ENCODE assay signal across 9 cellular contexts in genomic region chr1:153960206-153960605, GRCh38. TPM values are rescaled to one million over a fixed set of nuclear protein-coding genes. Genes with fewer than 3 reads are reported as not detected.
DNase-seq lines count a peak whose midpoint lies in the region; ATAC-seq, FAIRE-seq and TF ChIP-seq lines count a peak whose summit lies in the region.
"Had no signal": no experiment of that assay in that cellular context is flagged by ENCODE, and none has a peak within 500 bp of the region (broad histone marks: within the 10 kb centered on the region; RNA-seq: fewer than 3 reads in every experiment).

No MANE protein-coding gene starts in this region.

- H3K4me3 ChIP-seq in HepG2 (replicated peaks in 1 of 3; ENCODE audit: insufficient read depth in 1 of 3, low read depth in 2 of 3, low read length in 3 of 3), result no peak overlapping the region
- no peak overlapping the region for H3K4me3 ChIP-seq in right lobe of liver
- no peak overlapping the region for H3K4me3 ChIP-seq in naive thymus-derived CD4-positive, alpha-beta T cell (ENCODE audit: low read length)
- H3K4me3 ChIP-seq in vagina, result no peak overlapping the region
- H3K4me3 ChIP-seq in small intestine (ENCODE audit: low read depth in 1 of 2, low read length in 2 of 2), result no peak overlapping the region
- H3K4me3 ChIP-seq in HAP-1, result no peak overlapping the region

- no peak overlapping the region for H3K4me2 ChIP-seq in HepG2 (ENCODE audit: low read depth, low read length)

- no peak for TF ChIP-seq POLR2A in HepG2 (IDR thresholded peaks at IDR 0.05; ENCODE audit: insufficient read depth in 1 of 2, low read depth in 2 of 2, low read length in 2 of 2)
- TF ChIP-seq POLR2A in right lobe of liver (IDR thresholded peaks at IDR 0.05), result no peak
- TF ChIP-seq POLR2A in vagina (IDR thresholded peaks at IDR 0.05), result no peak

- TF ChIP-seq EP300 in HepG2 (IDR thresholded peaks at IDR 0.05; ENCODE audit: low read depth in 2 of 2, low read length in 2 of 2), result no peak
- no peak for TF ChIP-seq EP300 in HepG2 (CRISPR knock-in tag; IDR thresholded peaks at IDR 0.05; ENCODE audit: borderline replicate concordance)

- in situ Hi-C loops in HepG2 (cut with HindIII; ENCODE audit: extremely low pct_ligation_motif_present, low pct_unique_long_range_greater_than_20kb) (no loop called here), HAP-1 (cut with MboI; ENCODE audit: low sequenced_read_pairs) (no loop called here)

- peaks cover 0 to 13% (median 0%) of the 10 kb centered on the region in 5 donors for H3K36me3 Mint-ChIP-seq in naive thymus-derived CD4-positive, alpha-beta T cell

- H3K9me3 ChIP-seq in HepG2 (ENCODE audit: low read length) (no peaks in the 10 kb centered on the region), right lobe of liver (no peaks in the 10 kb centered on the region), vagina (no peaks in the 10 kb centered on the region), small intestine (ENCODE audit: control insufficient read depth, low read depth) (no peaks in the 10 kb centered on the region), HAP-1 (no peaks in the 10 kb centered on the region)
- no peaks in the 10 kb centered on the region for H3K9me3 ChIP-seq in naive thymus-derived CD4-positive, alpha-beta T cell (ENCODE audit: control insufficient read depth in 2 of 3, low read length in 3 of 3)

- CTCF ChIA-PET in HepG2 (lab: Yijun Ruan, JAX; ENCODE audit: low intra/inter-chr PET ratio, low total read pairs), result no interaction called here
- CTCF ChIA-PET in naive thymus-derived CD4-positive, alpha-beta T cell (lab: Charles Lee), result no interaction called here

- peak overlapping the region in 1 of 10 donors; percentile 41 for H3K4me3 Mint-ChIP-seq in naive thymus-derived CD4-positive, alpha-beta T cell

- ATAC-seq in HepG2 (no peak), right lobe of liver (no peak)
- no peak for ATAC-seq in naive thymus-derived CD4-positive, alpha-beta T cell
- ATAC-seq: activated CD4-positive, CD25-positive, alpha-beta regulatory T cell treated with anti-CD3 and anti-CD28 coated beads, Interleukin-2, amount 50 U/mL, for 24 hours had no signal

- 98% methylated on average over 8 of the region's 11 CpGs for WGBS in HepG2 (ENCODE audit: low lambda C conversion rate)
- 86% methylated on average over 2 of the region's 11 CpGs for WGBS in right lobe of liver (ENCODE audit: insufficient coverage, low coverage, low lambda C conversion rate, missing lambda C conversion rate)
- WGBS in small intestine, 3 donors, result 92 to 96% (median 95%) methylated on average over 11 of the region's 11 CpGs

- FAIRE-seq in HepG2 (lab: Jason Lieb, UNC) (no peak), small intestine (lab: Jason Lieb, UNC) (no peak)

- no peak for DNase-seq in HepG2 (ENCODE audit: low spot score)
- DNase-seq in right lobe of liver, result no peak
- no peak for DNase-seq in naive thymus-derived CD4-positive, alpha-beta T cell
- DNase-seq in vagina (ENCODE audit: extremely low spot score in 2 of 2), result no peak
- DNase-seq in small intestine, result no peak
- no peak for DNase-seq in HAP-1 (ENCODE audit: low spot score in 2 of 2)

- H2AFZ ChIP-seq in HepG2 (ENCODE audit: low read length), result no peak overlapping the region
- H2AFZ ChIP-seq: parathyroid adenoma had no signal

- peaks cover 54% of the 10 kb centered on the region for H3K4me1 ChIP-seq in HepG2 (ENCODE audit: insufficient read depth, low read length)
- peaks cover 0 to 48% (median 18%) of the 10 kb centered on the region in 4 donors for H3K4me1 ChIP-seq in right lobe of liver
- H3K4me1 ChIP-seq in naive thymus-derived CD4-positive, alpha-beta T cell (ENCODE audit: control insufficient read depth in 2 of 2, insufficient read depth in 2 of 2, low read length in 2 of 2), result peaks cover 31 to 39% of the 10 kb centered on the region in 2 donors
- H3K4me1 ChIP-seq in vagina, result peaks cover 67% of the 10 kb centered on the region
- peaks cover 2 to 19% of the 10 kb centered on the region in 2 donors for H3K4me1 ChIP-seq in small intestine (ENCODE audit: control insufficient read depth in 2 of 2, insufficient read depth in 1 of 2, low read depth in 1 of 2, low read length in 1 of 2)
- peaks cover 29% of the 10 kb centered on the region for H3K4me1 ChIP-seq in HAP-1

- peaks cover 0 to 7% of the 10 kb centered on the region in 2 experiments; a peak in 1 of 5 replicates for H3K27me3 ChIP-seq in HepG2 (ENCODE audit: control insufficient read depth in 1 of 2, insufficient read depth in 2 of 2, low read length in 2 of 2)
- no peaks in the 10 kb centered on the region for H3K27me3 ChIP-seq in right lobe of liver
- no peaks in the 10 kb centered on the region for H3K27me3 ChIP-seq in naive thymus-derived CD4-positive, alpha-beta T cell (ENCODE audit: control insufficient read depth in 2 of 2, insufficient read depth in 2 of 2, low read length in 2 of 2)
- H3K27me3 ChIP-seq in vagina, result no peaks in the 10 kb centered on the region
- no peaks in the 10 kb centered on the region for H3K27me3 ChIP-seq in small intestine (ENCODE audit: control insufficient read depth in 2 of 2, insufficient read depth in 2 of 2, low read length in 2 of 2)
- no peaks in the 10 kb centered on the region for H3K27me3 ChIP-seq in HAP-1 (ENCODE audit: low read depth)

- peaks cover 0 to 13% of the 10 kb centered on the region in 2 experiments; a peak in 1 of 5 replicates for H3K36me3 ChIP-seq in HepG2 (replicated peaks in 1 of 2; ENCODE audit: control insufficient read depth in 1 of 2, insufficient read depth in 2 of 2, low read length in 2 of 2)
- H3K36me3 ChIP-seq in right lobe of liver, result peaks cover 0 to 5% (median 1%) of the 10 kb centered on the region in 4 donors
- peaks cover 0 to 13% (median 0%) of the 10 kb centered on the region in 3 experiments for H3K36me3 ChIP-seq in naive thymus-derived CD4-positive, alpha-beta T cell (ENCODE audit: control insufficient read depth in 2 of 3, insufficient read depth in 3 of 3, low read length in 3 of 3)
- H3K36me3 ChIP-seq in vagina, result peaks cover 0 to 9% of the 10 kb centered on the region in 2 donors
- H3K36me3 ChIP-seq in small intestine (ENCODE audit: control insufficient read depth in 2 of 2, insufficient read depth in 2 of 2, low read length in 2 of 2), result no peaks in the 10 kb centered on the region
- H3K36me3 ChIP-seq in HAP-1 (replicated peaks), result peaks cover 30% of the 10 kb centered on the region

- H4K20me1 ChIP-seq in HepG2 (ENCODE audit: insufficient read depth, low read length), result peaks cover 7% of the 10 kb centered on the region; the same call in 1 of the 2 replicates

- no peaks in the 10 kb centered on the region for H3K9me3 Mint-ChIP-seq in naive thymus-derived CD4-positive, alpha-beta T cell

- H3K27ac Mint-ChIP-seq in naive thymus-derived CD4-positive, alpha-beta T cell, result peak overlapping the region in 7 of 9 donors; percentile 7 to 97 (median 90)

- H3K79me2 ChIP-seq in HepG2 (ENCODE audit: insufficient read depth, low read length), result peaks cover 53% of the 10 kb centered on the region

- no peaks in the 10 kb centered on the region for H3K27me3 Mint-ChIP-seq in naive thymus-derived CD4-positive, alpha-beta T cell

- TF ChIP-seq CTCF in HepG2 (CRISPR knock-in tag; IDR thresholded peaks at IDR 0.05) (no peak), right lobe of liver (IDR thresholded peaks at IDR 0.05) (no peak), vagina (IDR thresholded peaks at IDR 0.05) (no peak)

- no peak overlapping the region for H3K27ac ChIP-seq in HepG2 (ENCODE audit: extremely low read length, insufficient read depth, low read length)
- H3K27ac ChIP-seq in right lobe of liver, result no peak overlapping the region
- no peak overlapping the region for H3K27ac ChIP-seq in naive thymus-derived CD4-positive, alpha-beta T cell (ENCODE audit: low read depth, low read length)
- peak overlapping the region; percentile 90 for H3K27ac ChIP-seq in vagina
- no peak overlapping the region for H3K27ac ChIP-seq in small intestine (ENCODE audit: low read depth in 1 of 2, low read length in 1 of 2)
- H3K27ac ChIP-seq: HL-60, parathyroid adenoma had no signal

- POLR2A ChIA-PET in HepG2 (lab: Yijun Ruan, JAX), result interaction anchor here (1.1 to 10.0 kb wide), 3 partner anchors 17 to 30 kb away, joined by 3 to 209 read pairs (median 4); partner anchors contain the start of gene JTB
- POLR2A ChIA-PET in naive thymus-derived CD4-positive, alpha-beta T cell (lab: Charles Lee), result interaction anchor here (0.7 to 12.8 kb wide), 5 partner anchors 8 to 33 kb away, joined by 3 to 159 read pairs (median 30); partner anchors contain the start of genes CREB3L4, DENND4B and RPS27

- BruUV-seq in HepG2 (replicated peaks; lab: Mats Ljungman, UMichigan), result no TSS peak

- peaks cover 36 to 70% (median 62%) of the 10 kb centered on the region in 7 donors for H3K4me1 Mint-ChIP-seq in naive thymus-derived CD4-positive, alpha-beta T cell

- H3K9ac ChIP-seq in HepG2 (ENCODE audit: insufficient read depth, low read depth, low read length), result no peak overlapping the region
- H3K9ac ChIP-seq: parathyroid adenoma had no signal

- intact Hi-C loops in HepG2 (cut with micrococcal nuclease; ENCODE audit: unreplicated experiment) (no loop called here), right lobe of liver (cut with DNase I) (no loop called here), vagina (cut with DNase I) (no loop called here)
- intact Hi-C loops in naive thymus-derived CD4-positive, alpha-beta T cell (cut with micrococcal nuclease), result loop anchor here (10.0 kb wide), 2 partner anchors 425 to 995 kb away; partner anchors contain the start of genes PBXIP1 (in 1 of the 2) and S100A6 (in 1 of the 2)

- TF ChIP-seq RAD21 in HepG2 (CRISPR knock-in tag; IDR thresholded peaks at IDR 0.05), result no peak

RNA-seq across cellular contexts. Expression of gene CRTC2, which starts 1.8 kb away (rescaled TPM):
- total RNA-seq in HepG2 (2016; rRNA removed; fragmentation: Illumina TruSeq; extraction: Trizol) (4.0 and 6.1 TPM in 2 replicates), right lobe of liver (10 to 100 TPM in 4 of 6 experiments, 1 to 10 TPM in 2; 4.8 to 19.5 (median 18.3) TPM), vagina (19.2 TPM)
- 3.0 and 4.2 TPM in 2 replicates for total RNA-seq in HepG2 (2016; cell fraction: cytosol; rRNA removed; fragmentation: Illumina TruSeq; extraction: Trizol; ENCODE audit: low read depth)
- total RNA-seq in HepG2 (2016; cell fraction: insoluble cytoplasmic fraction; rRNA removed; fragmentation: Illumina TruSeq; extraction: Trizol), result 3.1 and 5.5 TPM in 2 replicates
- 5.2 and 6.7 TPM in 2 replicates for total RNA-seq in HepG2 (2016; cell fraction: membrane; rRNA removed; fragmentation: Illumina TruSeq; extraction: Trizol)
- total RNA-seq in HepG2 (2016; cell fraction: nucleus; rRNA removed; fragmentation: Illumina TruSeq; extraction: Trizol), result 7.2 and 9.2 TPM in 2 replicates
- polyA plus RNA-seq in HepG2 (2011; rRNA removed) (24.2 and 26.7 TPM in 2 replicates), small intestine (10 to 100 TPM; 21.7 to 49.4 (median 32.7) TPM)
- 10.1 and 12.6 TPM in 2 replicates for polyA plus RNA-seq in HepG2 (2011; cell fraction: cytosol; rRNA removed)
- 47.3 and 47.5 TPM in 2 replicates for polyA plus RNA-seq in HepG2 (2011; cell fraction: nucleus; rRNA removed)
- polyA plus RNA-seq in HepG2 (2012), result 14.5 and 18.4 TPM in 2 replicates
- polyA plus RNA-seq in HepG2 (2016; cell fraction: cytosol; fragmentation: Illumina TruSeq; extraction: Trizol; ENCODE audit: low read depth), result 4.5 and 4.8 TPM in 2 replicates
- polyA plus RNA-seq in HepG2 (2016; cell fraction: insoluble cytoplasmic fraction; fragmentation: Illumina TruSeq; extraction: Trizol; ENCODE audit: low read depth), result 9.2 and 10.0 TPM in 2 replicates
- 9.6 and 10.4 TPM in 2 replicates for polyA plus RNA-seq in HepG2 (2016; cell fraction: membrane; fragmentation: Illumina TruSeq; extraction: Trizol; ENCODE audit: low read depth)
- 37.9 and 40.4 TPM in 2 replicates for polyA plus RNA-seq in HepG2 (2016; cell fraction: nucleus; fragmentation: Illumina TruSeq; extraction: Trizol; ENCODE audit: insufficient read depth, low read depth)
- polyA minus RNA-seq in HepG2 (2011; rRNA and poly(A)+ RNA removed; ENCODE audit: low replicate concordance), result 40.4 and 54.2 TPM in 2 replicates
- 9.1 and 10.3 TPM in 2 replicates for polyA minus RNA-seq in HepG2 (2011; cell fraction: cytosol; rRNA and poly(A)+ RNA removed)
- 20.5 and 25.0 TPM in 2 replicates for polyA minus RNA-seq in HepG2 (2011; cell fraction: nucleus; rRNA and poly(A)+ RNA removed)
- 100 to 1,000 TPM in 4 of 5 experiments, 10 to 100 TPM in 1; 86.1 to 157 (median 119) TPM for total RNA-seq in naive thymus-derived CD4-positive, alpha-beta T cell
- 10 to 100 TPM; 25.2 to 44.8 TPM for polyA plus RNA-seq in naive thymus-derived CD4-positive, alpha-beta T cell

RNA-seq across cellular contexts. Expression of gene SLC39A1, which starts 3.1 kb away (rescaled TPM):
- total RNA-seq in HepG2 (2016; rRNA removed; fragmentation: Illumina TruSeq; extraction: Trizol), result 47.5 and 78.4 TPM in 2 replicates
- 18.4 and 21.0 TPM in 2 replicates for total RNA-seq in HepG2 (2016; cell fraction: cytosol; rRNA removed; fragmentation: Illumina TruSeq; extraction: Trizol; ENCODE audit: low read depth)
- total RNA-seq in HepG2 (2016; cell fraction: insoluble cytoplasmic fraction; rRNA removed; fragmentation: Illumina TruSeq; extraction: Trizol), result 44.8 and 83.0 TPM in 2 replicates
- total RNA-seq in HepG2 (2016; cell fraction: membrane; rRNA removed; fragmentation: Illumina TruSeq; extraction: Trizol), result 48.8 and 53.3 TPM in 2 replicates
- 62.5 and 68.3 TPM in 2 replicates for total RNA-seq in HepG2 (2016; cell fraction: nucleus; rRNA removed; fragmentation: Illumina TruSeq; extraction: Trizol)
- polyA plus RNA-seq in HepG2 (2011; rRNA removed), result 71.2 and 80.5 TPM in 2 replicates
- 85.8 and 89.3 TPM in 2 replicates for polyA plus RNA-seq in HepG2 (2011; cell fraction: cytosol; rRNA removed)
- 45.4 and 53.1 TPM in 2 replicates for polyA plus RNA-seq in HepG2 (2011; cell fraction: nucleus; rRNA removed)
- polyA plus RNA-seq in HepG2 (2012), result 45.9 and 65.4 TPM in 2 replicates
- polyA plus RNA-seq in HepG2 (2016; cell fraction: cytosol; fragmentation: Illumina TruSeq; extraction: Trizol; ENCODE audit: low read depth), result 17.5 and 20.5 TPM in 2 replicates
- polyA plus RNA-seq in HepG2 (2016; cell fraction: insoluble cytoplasmic fraction; fragmentation: Illumina TruSeq; extraction: Trizol; ENCODE audit: low read depth), result 42.6 and 45.0 TPM in 2 replicates
- 36.5 and 40.5 TPM in 2 replicates for polyA plus RNA-seq in HepG2 (2016; cell fraction: membrane; fragmentation: Illumina TruSeq; extraction: Trizol; ENCODE audit: low read depth)
- polyA plus RNA-seq in HepG2 (2016; cell fraction: nucleus; fragmentation: Illumina TruSeq; extraction: Trizol; ENCODE audit: insufficient read depth, low read depth), result 87.4 and 101 TPM in 2 replicates
- polyA minus RNA-seq in HepG2 (2011; rRNA and poly(A)+ RNA removed; ENCODE audit: low replicate concordance), result 112 and 159 TPM in 2 replicates
- polyA minus RNA-seq in HepG2 (2011; cell fraction: cytosol; rRNA and poly(A)+ RNA removed), result 38.9 and 39.9 TPM in 2 replicates
- 14.5 and 19.6 TPM in 2 replicates for polyA minus RNA-seq in HepG2 (2011; cell fraction: nucleus; rRNA and poly(A)+ RNA removed)
- 10 to 100 TPM; 33.0 to 63.6 (median 47.7) TPM for total RNA-seq in right lobe of liver
- total RNA-seq in naive thymus-derived CD4-positive, alpha-beta T cell, result 10 to 100 TPM; 14.4 to 53.2 (median 18.7) TPM
- 10 to 100 TPM; 27.8 to 37.4 TPM for polyA plus RNA-seq in naive thymus-derived CD4-positive, alpha-beta T cell
- total RNA-seq in vagina, result 77.8 TPM
- polyA plus RNA-seq in small intestine, result 10 to 100 TPM; 23.7 to 89.9 (median 40.8) TPM

RNA-seq across cellular contexts. Expression of gene CREB3L4, which starts 7.5 kb away (rescaled TPM):
- total RNA-seq in HepG2 (2016; rRNA removed; fragmentation: Illumina TruSeq; extraction: Trizol), result 7.8 and 9.9 TPM in 2 replicates
- 2.6 and 3.2 TPM in 2 replicates for total RNA-seq in HepG2 (2016; cell fraction: cytosol; rRNA removed; fragmentation: Illumina TruSeq; extraction: Trizol; ENCODE audit: low read depth)
- total RNA-seq in HepG2 (2016; cell fraction: insoluble cytoplasmic fraction; rRNA removed; fragmentation: Illumina TruSeq; extraction: Trizol), result 8.3 and 10.7 TPM in 2 replicates
- 6.5 and 7.8 TPM in 2 replicates for total RNA-seq in HepG2 (2016; cell fraction: membrane; rRNA removed; fragmentation: Illumina TruSeq; extraction: Trizol)
- total RNA-seq in HepG2 (2016; cell fraction: nucleus; rRNA removed; fragmentation: Illumina TruSeq; extraction: Trizol), result 8.4 and 9.8 TPM in 2 replicates
- 17.4 and 18.7 TPM in 2 replicates for polyA plus RNA-seq in HepG2 (2011; rRNA removed)
- 13.1 and 18.4 TPM in 2 replicates for polyA plus RNA-seq in HepG2 (2011; cell fraction: cytosol; rRNA removed)
- polyA plus RNA-seq in HepG2 (2011; cell fraction: nucleus; rRNA removed), result 36.4 and 41.3 TPM in 2 replicates
- polyA plus RNA-seq in HepG2 (2012), result 9.7 and 10.7 TPM in 2 replicates
- polyA plus RNA-seq in HepG2 (2016; cell fraction: cytosol; fragmentation: Illumina TruSeq; extraction: Trizol; ENCODE audit: low read depth), result 2.0 and 2.6 TPM in 2 replicates
- polyA plus RNA-seq in HepG2 (2016; cell fraction: insoluble cytoplasmic fraction; fragmentation: Illumina TruSeq; extraction: Trizol; ENCODE audit: low read depth), result 8.4 and 10.9 TPM in 2 replicates
- polyA plus RNA-seq in HepG2 (2016; cell fraction: membrane; fragmentation: Illumina TruSeq; extraction: Trizol; ENCODE audit: low read depth), result 4.1 and 6.4 TPM in 2 replicates
- polyA plus RNA-seq in HepG2 (2016; cell fraction: nucleus; fragmentation: Illumina TruSeq; extraction: Trizol; ENCODE audit: insufficient read depth, low read depth), result 15.7 and 16.0 TPM in 2 replicates
- 22.4 and 31.3 TPM in 2 replicates for polyA minus RNA-seq in HepG2 (2011; rRNA and poly(A)+ RNA removed; ENCODE audit: low replicate concordance)
- polyA minus RNA-seq in HepG2 (2011; cell fraction: cytosol; rRNA and poly(A)+ RNA removed), result 5.7 and 9.4 TPM in 2 replicates
- polyA minus RNA-seq in HepG2 (2011; cell fraction: nucleus; rRNA and poly(A)+ RNA removed), result 10.2 and 12.7 TPM in 2 replicates
- 10 to 100 TPM in 1 of 6 experiments, 1 to 10 TPM in 5; 4.9 to 11.1 (median 8.2) TPM for total RNA-seq in right lobe of liver
- total RNA-seq in naive thymus-derived CD4-positive, alpha-beta T cell, result 1 to 10 TPM; 4.6 to 8.4 (median 7.0) TPM
- polyA plus RNA-seq in naive thymus-derived CD4-positive, alpha-beta T cell, result 1 to 10 TPM; 6.2 to 7.7 TPM
- total RNA-seq in vagina, result 15.2 TPM
- 10 to 100 TPM in 1 of 3 donors, 1 to 10 TPM in 2; 5.8 to 16.9 (median 6.5) TPM for polyA plus RNA-seq in small intestine

RNA-seq across cellular contexts. Expression of gene DENND4B, which starts 13.7 kb away (rescaled TPM):
- total RNA-seq in HepG2 (2016; rRNA removed; fragmentation: Illumina TruSeq; extraction: Trizol) (8.7 and 15.1 TPM in 2 replicates), right lobe of liver (10 to 100 TPM; 13.0 to 27.5 (median 20.2) TPM), vagina (42.7 TPM)
- 9.7 and 9.9 TPM in 2 replicates for total RNA-seq in HepG2 (2016; cell fraction: cytosol; rRNA removed; fragmentation: Illumina TruSeq; extraction: Trizol; ENCODE audit: low read depth)
- total RNA-seq in HepG2 (2016; cell fraction: insoluble cytoplasmic fraction; rRNA removed; fragmentation: Illumina TruSeq; extraction: Trizol), result 7.7 and 18.1 TPM in 2 replicates
- total RNA-seq in HepG2 (2016; cell fraction: membrane; rRNA removed; fragmentation: Illumina TruSeq; extraction: Trizol), result 7.2 and 8.2 TPM in 2 replicates
- total RNA-seq in HepG2 (2016; cell fraction: nucleus; rRNA removed; fragmentation: Illumina TruSeq; extraction: Trizol), result 23.7 and 25.9 TPM in 2 replicates
- polyA plus RNA-seq in HepG2 (2011; rRNA removed) (20.3 and 24.3 TPM in 2 replicates), small intestine (10 to 100 TPM; 18.9 to 20.9 (median 19.7) TPM)
- polyA plus RNA-seq in HepG2 (2011; cell fraction: cytosol; rRNA removed), result 6.5 and 10.3 TPM in 2 replicates
- 178 and 239 TPM in 2 replicates for polyA plus RNA-seq in HepG2 (2011; cell fraction: nucleus; rRNA removed)
- 17.2 and 21.8 TPM in 2 replicates for polyA plus RNA-seq in HepG2 (2012)
- 1.4 and 1.6 TPM in 2 replicates for polyA plus RNA-seq in HepG2 (2016; cell fraction: cytosol; fragmentation: Illumina TruSeq; extraction: Trizol; ENCODE audit: low read depth)
- polyA plus RNA-seq in HepG2 (2016; cell fraction: insoluble cytoplasmic fraction; fragmentation: Illumina TruSeq; extraction: Trizol; ENCODE audit: low read depth), result 10.3 and 15.7 TPM in 2 replicates
- polyA plus RNA-seq in HepG2 (2016; cell fraction: membrane; fragmentation: Illumina TruSeq; extraction: Trizol; ENCODE audit: low read depth), result 4.1 and 5.2 TPM in 2 replicates
- polyA plus RNA-seq in HepG2 (2016; cell fraction: nucleus; fragmentation: Illumina TruSeq; extraction: Trizol; ENCODE audit: insufficient read depth, low read depth), result 75.3 and 79.3 TPM in 2 replicates
- polyA minus RNA-seq in HepG2 (2011; rRNA and poly(A)+ RNA removed; ENCODE audit: low replicate concordance), result 60.1 and 65.7 TPM in 2 replicates
- 7.4 and 8.5 TPM in 2 replicates for polyA minus RNA-seq in HepG2 (2011; cell fraction: cytosol; rRNA and poly(A)+ RNA removed)
- polyA minus RNA-seq in HepG2 (2011; cell fraction: nucleus; rRNA and poly(A)+ RNA removed), result 66.1 and 70.7 TPM in 2 replicates
- total RNA-seq in naive thymus-derived CD4-positive, alpha-beta T cell, result 100 to 1,000 TPM; 148 to 223 (median 197) TPM
- polyA plus RNA-seq in naive thymus-derived CD4-positive, alpha-beta T cell, result 10 to 100 TPM; 12.5 to 27.0 TPM

RNA-seq across cellular contexts. Expression of gene JTB, which starts 17.3 kb away (rescaled TPM):
- total RNA-seq in HepG2 (2016; rRNA removed; fragmentation: Illumina TruSeq; extraction: Trizol), result 66.8 and 99.2 TPM in 2 replicates
- total RNA-seq in HepG2 (2016; cell fraction: cytosol; rRNA removed; fragmentation: Illumina TruSeq; extraction: Trizol; ENCODE audit: low read depth), result 360 and 420 TPM in 2 replicates
- 56.2 and 94.9 TPM in 2 replicates for total RNA-seq in HepG2 (2016; cell fraction: insoluble cytoplasmic fraction; rRNA removed; fragmentation: Illumina TruSeq; extraction: Trizol)
- 294 and 339 TPM in 2 replicates for total RNA-seq in HepG2 (2016; cell fraction: membrane; rRNA removed; fragmentation: Illumina TruSeq; extraction: Trizol)
- total RNA-seq in HepG2 (2016; cell fraction: nucleus; rRNA removed; fragmentation: Illumina TruSeq; extraction: Trizol), result 49.2 and 54.2 TPM in 2 replicates
- polyA plus RNA-seq in HepG2 (2011; rRNA removed), result 90.3 and 96.7 TPM in 2 replicates
- polyA plus RNA-seq in HepG2 (2011; cell fraction: cytosol; rRNA removed), result 113 and 147 TPM in 2 replicates
- 63.3 and 75.8 TPM in 2 replicates for polyA plus RNA-seq in HepG2 (2011; cell fraction: nucleus; rRNA removed)
- 63.8 and 72.9 TPM in 2 replicates for polyA plus RNA-seq in HepG2 (2012)
- 451 and 524 TPM in 2 replicates for polyA plus RNA-seq in HepG2 (2016; cell fraction: cytosol; fragmentation: Illumina TruSeq; extraction: Trizol; ENCODE audit: low read depth)
- 64.3 and 74.6 TPM in 2 replicates for polyA plus RNA-seq in HepG2 (2016; cell fraction: insoluble cytoplasmic fraction; fragmentation: Illumina TruSeq; extraction: Trizol; ENCODE audit: low read depth)
- polyA plus RNA-seq in HepG2 (2016; cell fraction: membrane; fragmentation: Illumina TruSeq; extraction: Trizol; ENCODE audit: low read depth), result 289 and 331 TPM in 2 replicates
- 87.8 and 94.9 TPM in 2 replicates for polyA plus RNA-seq in HepG2 (2016; cell fraction: nucleus; fragmentation: Illumina TruSeq; extraction: Trizol; ENCODE audit: insufficient read depth, low read depth)
- 39.7 and 118 TPM in 2 replicates for polyA minus RNA-seq in HepG2 (2011; rRNA and poly(A)+ RNA removed; ENCODE audit: low replicate concordance)
- 23.9 and 26.3 TPM in 2 replicates for polyA minus RNA-seq in HepG2 (2011; cell fraction: cytosol; rRNA and poly(A)+ RNA removed)
- 16.4 and 19.4 TPM in 2 replicates for polyA minus RNA-seq in HepG2 (2011; cell fraction: nucleus; rRNA and poly(A)+ RNA removed)
- total RNA-seq in right lobe of liver, result 100 to 1,000 TPM in 2 of 6 experiments, 10 to 100 TPM in 4; 55.8 to 169 (median 90.9) TPM
- total RNA-seq in naive thymus-derived CD4-positive, alpha-beta T cell, result 100 to 1,000 TPM in 3 of 5 experiments, 10 to 100 TPM in 2; 78.4 to 134 (median 104) TPM
- 100 to 1,000 TPM; 294 to 319 TPM for polyA plus RNA-seq in naive thymus-derived CD4-positive, alpha-beta T cell
- 194 TPM for total RNA-seq in vagina
- 100 to 1,000 TPM; 230 to 307 (median 244) TPM for polyA plus RNA-seq in small intestine

Comparison
In these comparisons a context has a peak if more than half of its experiments do, and no peak if none do; other contexts are left out.
1. intact Hi-C loops: an anchor here in naive thymus-derived CD4-positive, alpha-beta T cell (10.0 kb wide); none called in HepG2, right lobe of liver and vagina.